9 cellular contexts compared by ENCODE assay signal in the genomic region with DNA sequence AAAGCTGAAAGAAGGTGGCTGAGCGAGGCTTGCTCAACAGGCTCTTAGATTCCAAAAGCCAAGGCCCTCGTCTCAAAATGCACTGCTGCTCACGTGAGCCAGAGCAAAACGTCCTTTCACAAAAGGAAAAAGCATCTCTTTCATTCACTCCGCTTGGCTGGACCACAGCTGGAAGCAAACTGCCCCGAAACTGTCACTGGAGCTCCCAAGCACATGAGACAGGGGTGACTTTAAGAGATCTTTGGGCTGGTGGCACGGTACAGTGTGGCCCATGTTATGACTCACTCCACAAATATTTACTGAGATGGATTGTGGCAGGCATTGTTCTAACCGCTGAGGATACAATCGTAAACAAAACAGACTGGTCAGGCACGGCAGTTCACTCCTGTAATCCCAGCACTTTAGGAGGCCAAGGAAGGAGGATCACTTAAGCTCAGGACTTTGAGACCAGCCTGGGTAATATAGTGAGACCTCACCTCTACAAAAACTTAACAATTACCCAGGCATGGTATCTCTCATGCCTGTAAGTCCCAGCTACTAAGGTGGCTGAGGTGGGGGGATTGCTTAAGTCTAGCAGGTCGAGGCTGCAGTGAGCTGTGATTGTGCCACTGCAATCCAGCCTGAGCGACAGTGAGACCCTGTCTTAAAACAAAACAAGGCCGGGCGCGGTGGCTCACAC. TPM values are rescaled to one million over a fixed set of nuclear protein-coding genes. Genes with fewer than 3 reads are reported as not detected.
DNase-seq lines count a peak whose midpoint lies in the region; ATAC-seq, FAIRE-seq and TF ChIP-seq lines count a peak whose summit lies in the region.
"Had no signal": no experiment of that assay in that cellular context is flagged by ENCODE, and none has a peak within 500 bp of the region (broad histone marks: within the 10 kb centered on the region; RNA-seq: fewer than 3 reads in every experiment).

No MANE protein-coding gene starts in this region.

- no peaks in the 10 kb centered on the region for H3K9me3 ChIP-seq in heart right ventricle

- DNase-seq in ACHN = peak; percentile 78
- peak; percentile 62 for DNase-seq in HS-27A (ENCODE audit: low read depth)
- DNase-seq in heart right ventricle = no peak
- DNase-seq in retina = peak; percentile 34
- DNase-seq in D721Med (ENCODE audit: insufficient read length, low spot score) = no peak
- DNase-seq in activated CD4-positive, CD25-positive, alpha-beta regulatory T cell (lab: John Stamatoyannopoulos, UW) = no peak

- H3K4me1 Mint-ChIP-seq in activated T-helper 17 cell treated with anti-CD3 and anti-CD28 coated beads, Interleukin-2, amount 50 U/mL, for 72 hours = peaks cover 32% of the 10 kb centered on the region

- peaks cover 20 to 78% (median 52%) of the 10 kb centered on the region in 9 donors for H3K4me1 ChIP-seq in heart right ventricle

- H3K9me3 Mint-ChIP-seq in activated T-helper 17 cell treated with anti-CD3 and anti-CD28 coated beads, Interleukin-2, amount 50 U/mL, for 72 hours = no peaks in the 10 kb centered on the region

- FAIRE-seq in D721Med (lab: Jason Lieb, UNC) = no peak
- FAIRE-seq: frontal cortex had no signal

- WGBS in heart right ventricle, 2 donors = 48 to 49% methylated on average over 15 of the region's 15 CpGs

- H3K4me3 Mint-ChIP-seq in activated T-helper 17 cell treated with anti-CD3 and anti-CD28 coated beads, Interleukin-2, amount 50 U/mL, for 72 hours = peak overlapping the region; percentile 11

- no peaks in the 10 kb centered on the region for H3K36me3 ChIP-seq in heart right ventricle

- no peak for ATAC-seq in activated T-helper 17 cell treated with anti-CD3 and anti-CD28 coated beads, Interleukin-2, amount 50 U/mL, for 72 hours (replicated peaks)
- peak in 3 of 8 donors; percentile 24 to 45 (median 30) for ATAC-seq in heart right ventricle
- no peak for ATAC-seq in GM19351 (IDR thresholded peaks at IDR 0.05; ENCODE audit: unreplicated experiment)

- H3K27ac ChIP-seq in heart right ventricle = peak overlapping the region; percentile 67 to 89 (median 78)

- TF ChIP-seq CTCF in heart right ventricle (IDR thresholded peaks at IDR 0.05) = no peak
- TF ChIP-seq CTCF in D721Med (IDR thresholded peaks at IDR 0.05; ENCODE audit: insufficient read depth, missing control alignments) = no peak

- H3K27ac Mint-ChIP-seq in activated T-helper 17 cell treated with anti-CD3 and anti-CD28 coated beads, Interleukin-2, amount 50 U/mL, for 72 hours = peak overlapping the region; percentile 44

- intact Hi-C loops in heart right ventricle (cut with DNase I) = no loop called here

- in situ Hi-C loops in ACHN (cut with HindIII; ENCODE audit: low pct_ligation_motif_present, low pct_unique_long_range_greater_than_20kb, low sequenced_read_pairs) = no loop called here

- H3K4me3 ChIP-seq in heart right ventricle = no peak overlapping the region

- no peaks in the 10 kb centered on the region for H3K27me3 Mint-ChIP-seq in activated T-helper 17 cell treated with anti-CD3 and anti-CD28 coated beads, Interleukin-2, amount 50 U/mL, for 72 hours

- H3K27me3 ChIP-seq in heart right ventricle = no peaks in the 10 kb centered on the region

- peaks cover 12% of the 10 kb centered on the region for H3K36me3 Mint-ChIP-seq in activated T-helper 17 cell treated with anti-CD3 and anti-CD28 coated beads, Interleukin-2, amount 50 U/mL, for 72 hours (ENCODE audit: low read depth)

RNA-seq across cellular contexts. Expression of gene PLA2G6, which starts 3.6 kb away (rescaled TPM):
- total RNA-seq in activated T-helper 17 cell treated with anti-CD3 and anti-CD28 coated beads, Interleukin-2, amount 50 U/mL, for 72 hours = 10 to 100 TPM; 36.6 to 90.7 TPM
- 10 to 100 TPM in 8 of 10 donors, 1 to 10 TPM in 2; 8.8 to 17.1 (median 13.5) TPM for total RNA-seq in heart right ventricle
- polyA plus RNA-seq in heart right ventricle = 10 to 100 TPM in 1 of 2 donors, 1 to 10 TPM in 1; 6.0 to 35.1 TPM

RNA-seq across cellular contexts. Expression of gene MAFF, which starts 23.7 kb away (rescaled TPM):
- total RNA-seq in activated T-helper 17 cell treated with anti-CD3 and anti-CD28 coated beads, Interleukin-2, amount 50 U/mL, for 72 hours = 10 to 100 TPM; 15.7 to 58.8 TPM
- 10 to 100 TPM in 4 of 10 donors, 1 to 10 TPM in 6; 2.9 to 21.2 (median 5.3) TPM for total RNA-seq in heart right ventricle
- 10 to 100 TPM in 1 of 2 donors, 1 to 10 TPM in 1; 6.5 to 21.4 TPM for polyA plus RNA-seq in heart right ventricle

Comparison
In these comparisons a context has a peak if more than half of its experiments do, and no peak if none do; other contexts are left out.
1. DNase-seq: peak in ACHN (single experiment), HS-27A (single experiment) and retina (single experiment); none in heart right ventricle (0 of 2), D721Med (single experiment) and activated CD4-positive, CD25-positive, alpha-beta regulatory T cell (0 of 4).